In the genomic region with DNA sequence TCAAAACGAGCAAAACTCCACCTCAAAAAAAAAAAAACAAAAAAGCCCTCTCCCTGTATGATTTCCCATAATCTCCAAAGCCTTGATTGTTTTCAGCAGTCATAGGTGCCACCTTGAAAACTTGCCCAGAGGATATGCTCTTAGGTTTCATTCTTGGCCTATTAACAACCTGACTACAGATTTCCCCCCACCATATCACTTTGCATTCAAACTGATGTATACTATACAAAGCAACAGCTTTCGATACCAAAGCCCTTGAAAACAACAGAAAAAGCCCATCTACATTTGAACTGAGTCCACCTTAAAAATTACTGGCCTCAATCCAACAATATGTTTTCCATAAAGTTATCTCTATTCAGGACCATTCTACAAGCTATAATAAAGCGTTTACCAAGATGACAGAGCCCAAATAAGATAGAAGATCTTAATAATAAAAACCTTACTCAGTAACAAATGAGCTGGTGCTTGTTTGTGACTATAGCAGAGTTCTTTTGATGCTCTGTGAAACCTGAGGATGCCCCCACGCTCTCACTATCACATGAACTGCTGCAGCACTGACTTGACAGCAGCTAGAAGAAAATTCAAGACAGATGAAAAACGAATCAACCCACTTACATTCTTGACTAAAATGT, we compare ENCODE assay signal across 11 cellular contexts. TPM values are rescaled to one million over a fixed set of nuclear protein-coding genes. Genes with fewer than 3 reads are reported as not detected.
A peak's percentile ranks its signal among the peaks of the same experiment; 100 is the strongest.
DNase-seq lines count a peak whose midpoint lies in the region; ATAC-seq and TF ChIP-seq lines count a peak whose summit lies in the region.
"Had no signal": no experiment of that assay in that cellular context is flagged by ENCODE, and none has a peak within 500 bp of the region (broad histone marks: within the 10 kb centered on the region; RNA-seq: fewer than 3 reads in every experiment).

No MANE protein-coding gene starts in this region.

- H3K9me3 ChIP-seq in CD4-positive, alpha-beta T cell (ENCODE audit: control insufficient read depth, low read length), result no peaks in the 10 kb centered on the region
- no peaks in the 10 kb centered on the region for H3K9me3 ChIP-seq in IMR-90 (ENCODE audit: control insufficient read depth, insufficient read depth, low read length)
- no peaks in the 10 kb centered on the region for H3K9me3 ChIP-seq in naive thymus-derived CD4-positive, alpha-beta T cell (ENCODE audit: control insufficient read depth in 2 of 3, low read length in 3 of 3)
- H3K9me3 ChIP-seq: SJSA1 had no signal

- no CpG with 5 or more reads among the region's 5 CpGs for WGBS in IMR-90 (ENCODE audit: extremely low coverage in 2 of 2, insufficient read length in 1 of 2), 2 experiments

- H2BK120ac ChIP-seq in IMR-90 (ENCODE audit: low read depth, low read length), result no peak overlapping the region

- H4K8ac ChIP-seq in IMR-90 (ENCODE audit: low read depth in 2 of 2, low read length in 2 of 2), result no peak overlapping the region

- H3K27me3 Mint-ChIP-seq in CD4-positive, alpha-beta T cell, result no peaks in the 10 kb centered on the region
- H3K27me3 Mint-ChIP-seq in activated naive CD8-positive, alpha-beta T cell, result no peaks in the 10 kb centered on the region
- no peaks in the 10 kb centered on the region for H3K27me3 Mint-ChIP-seq in naive thymus-derived CD4-positive, alpha-beta T cell

- no peak overlapping the region for H4K91ac ChIP-seq in IMR-90 (ENCODE audit: insufficient read depth, low read depth, low read length)

- no peak overlapping the region for H2AK9ac ChIP-seq in IMR-90 (replicated peaks; ENCODE audit: low read depth, low read length, poor library complexity)

- CTCF ChIA-PET in CD4-positive, alpha-beta T cell (lab: Charles Lee), result interaction anchor here (1.2 to 6.0 kb wide), 5 partner anchors 11 to 113 kb away, joined by 3 to 27 read pairs (median 5); no protein-coding TSS in a partner anchor
- CTCF ChIA-PET in IMR-90 (lab: Yijun Ruan, JAX), result no interaction called here
- CTCF ChIA-PET in naive thymus-derived CD4-positive, alpha-beta T cell (lab: Charles Lee), result interaction anchor here (1.1 kb wide), 1 partner anchor 32 kb away, joined by 5 read pairs; no protein-coding TSS in a partner anchor

- BruUV-seq in IMR-90 (replicated peaks; lab: Mats Ljungman, UMichigan), result no TSS peak

- no peaks in the 10 kb centered on the region for H3K27me3 ChIP-seq in CD4-positive, alpha-beta T cell (ENCODE audit: control insufficient read depth, insufficient read depth, low read length)
- H3K27me3 ChIP-seq in IMR-90 (ENCODE audit: control insufficient read depth, insufficient read depth, low read length), result no peaks in the 10 kb centered on the region
- H3K27me3 ChIP-seq in naive thymus-derived CD4-positive, alpha-beta T cell (ENCODE audit: control insufficient read depth in 2 of 2, insufficient read depth in 2 of 2, low read length in 2 of 2), result no peaks in the 10 kb centered on the region
- H3K27me3 ChIP-seq: SJSA1 had no signal

- TF ChIP-seq RAD21 in IMR-90 (IDR thresholded peaks at IDR 0.05; ENCODE audit: low read length), result no peak

- H2AFZ ChIP-seq in IMR-90 (replicated peaks; ENCODE audit: low read length, poor library complexity), result no peak overlapping the region

- H3K4me2 ChIP-seq in IMR-90 (ENCODE audit: low read depth, low read length), result no peak overlapping the region

- dilution Hi-C loops in IMR-90 (cut with HindIII; ENCODE audit: low sequenced_read_pairs, unreplicated experiment), result no loop called here

- peaks cover 2% of the 10 kb centered on the region; the same call in 1 of the 2 replicates for H3K36me3 ChIP-seq in IMR-90 (ENCODE audit: control insufficient read depth, insufficient read depth, low read length)
- peaks cover 0 to 11% (median 4%) of the 10 kb centered on the region in 3 experiments for H3K36me3 ChIP-seq in naive thymus-derived CD4-positive, alpha-beta T cell (ENCODE audit: control insufficient read depth in 2 of 3, insufficient read depth in 3 of 3, low read length in 3 of 3)
- H3K36me3 ChIP-seq: SJSA1 had no signal

- no peak overlapping the region for H3K23ac ChIP-seq in IMR-90 (ENCODE audit: low read depth, low read length)

- peaks cover 13 to 22% of the 10 kb centered on the region in 2 experiments for H3K79me1 ChIP-seq in IMR-90 (ENCODE audit: low read depth in 1 of 2, low read length in 2 of 2)

- peak overlapping the region; percentile 65 for H3K4me3 Mint-ChIP-seq in CD4-positive, alpha-beta T cell
- peak overlapping the region; percentile 72 for H3K4me3 Mint-ChIP-seq in activated naive CD8-positive, alpha-beta T cell
- H3K4me3 Mint-ChIP-seq in naive thymus-derived CD4-positive, alpha-beta T cell, result peak overlapping the region; percentile 13 to 79 (median 68)

- TF ChIP-seq POLR2A in IMR-90 (IDR thresholded peaks at IDR 0.05; ENCODE audit: low read depth, low read length), result no peak

- H3K4me1 ChIP-seq in IMR-90 (ENCODE audit: control insufficient read depth, insufficient read depth, low read length), result peaks cover 8% of the 10 kb centered on the region
- peaks cover 55 to 67% of the 10 kb centered on the region in 2 donors for H3K4me1 ChIP-seq in naive thymus-derived CD4-positive, alpha-beta T cell (ENCODE audit: control insufficient read depth in 2 of 2, insufficient read depth in 2 of 2, low read length in 2 of 2)

- no peak overlapping the region for H3K4ac ChIP-seq in IMR-90 (ENCODE audit: low read depth, low read length)

- H3K9ac ChIP-seq in IMR-90 (ENCODE audit: low read depth, low read length), result peak overlapping the region; percentile 29; the same call in 1 of the 2 replicates

- H3K9me1 ChIP-seq in IMR-90 (ENCODE audit: insufficient read depth, low read length), result no peaks in the 10 kb centered on the region

- intact Hi-C loops in CD4-positive, alpha-beta T cell (cut with DNase I, micrococcal nuclease), result loop anchor here in 1 of 2 experiments (5.0 kb wide), 1 partner anchor 34 kb away; no protein-coding TSS in a partner anchor
- intact Hi-C loops in IMR-90 (cut with micrococcal nuclease), result no loop called here
- intact Hi-C loops in naive thymus-derived CD4-positive, alpha-beta T cell (cut with micrococcal nuclease), result no loop called here

- peaks cover 82% of the 10 kb centered on the region for H3K4me1 Mint-ChIP-seq in CD4-positive, alpha-beta T cell (ENCODE audit: low read depth)
- H3K4me1 Mint-ChIP-seq in activated naive CD8-positive, alpha-beta T cell (ENCODE audit: low read depth), result peaks cover 78% of the 10 kb centered on the region
- peaks cover 43 to 89% (median 75%) of the 10 kb centered on the region in 7 donors for H3K4me1 Mint-ChIP-seq in naive thymus-derived CD4-positive, alpha-beta T cell

- no peak overlapping the region for H2AK5ac ChIP-seq in IMR-90 (ENCODE audit: low read depth, low read length)

- H3K36me3 Mint-ChIP-seq in CD4-positive, alpha-beta T cell (ENCODE audit: low read depth), result peaks cover 73% of the 10 kb centered on the region
- peaks cover 16% of the 10 kb centered on the region for H3K36me3 Mint-ChIP-seq in activated naive CD8-positive, alpha-beta T cell
- H3K36me3 Mint-ChIP-seq in naive thymus-derived CD4-positive, alpha-beta T cell, result peaks cover 5 to 29% (median 15%) of the 10 kb centered on the region in 5 donors

- ATAC-seq in CD4-positive, alpha-beta T cell (ENCODE audit: poor library complexity), result peak; percentile 57
- ATAC-seq in IMR-90 (ENCODE audit: low read depth) (no peak), GM19324 (IDR thresholded peaks at IDR 0.05; ENCODE audit: low FRiP score, unreplicated experiment) (no peak), GM21717 (IDR thresholded peaks at IDR 0.05; ENCODE audit: unreplicated experiment) (no peak)
- peak; percentile 52 for ATAC-seq in naive thymus-derived CD4-positive, alpha-beta T cell

- peak overlapping the region; percentile 83 for H3K27ac Mint-ChIP-seq in CD4-positive, alpha-beta T cell
- H3K27ac Mint-ChIP-seq in activated naive CD8-positive, alpha-beta T cell, result peak overlapping the region; percentile 96
- H3K27ac Mint-ChIP-seq in naive thymus-derived CD4-positive, alpha-beta T cell, result peak overlapping the region; percentile 57 to 96 (median 79)

- no peak overlapping the region for H2BK20ac ChIP-seq in IMR-90 (ENCODE audit: low read depth, low read length)

- in situ Hi-C loops in IMR-90 (cut with MboI; ENCODE audit: low sequenced_read_pairs), result no loop called here

- no peak for DNase-seq in CD4-positive, alpha-beta T cell
- no peak for DNase-seq in IMR-90
- DNase-seq in naive thymus-derived CD4-positive, alpha-beta T cell, result peak in 2 of 9 donors; percentile 20 to 32
- DNase-seq in AML-193 (lab: John Stamatoyannopoulos, UW), result no peak
- no peak for DNase-seq in cortex of kidney (lab: John Stamatoyannopoulos, UW)
- DNase-seq: NCI-H526, occipital lobe had no signal

- no peak overlapping the region for H3K27ac ChIP-seq in CD4-positive, alpha-beta T cell (ENCODE audit: low read depth, low read length)
- H3K27ac ChIP-seq in IMR-90 (ENCODE audit: insufficient read depth, low read length), result no peak overlapping the region
- H3K27ac ChIP-seq in naive thymus-derived CD4-positive, alpha-beta T cell (ENCODE audit: low read depth, low read length), result peak overlapping the region; percentile 56
- H3K27ac ChIP-seq: SJSA1 had no signal

- H4K5ac ChIP-seq in IMR-90 (ENCODE audit: low read depth, low read length), result no peak overlapping the region

- H3K9me3 Mint-ChIP-seq in CD4-positive, alpha-beta T cell, result no peaks in the 10 kb centered on the region
- no peaks in the 10 kb centered on the region for H3K9me3 Mint-ChIP-seq in activated naive CD8-positive, alpha-beta T cell (ENCODE audit: low read depth)
- no peaks in the 10 kb centered on the region for H3K9me3 Mint-ChIP-seq in naive thymus-derived CD4-positive, alpha-beta T cell

- POLR2A ChIA-PET in CD4-positive, alpha-beta T cell (lab: Charles Lee), result interaction anchor here (0.6 to 2.5 kb wide), 11 partner anchors 10 to 80 kb away, joined by 3 to 10 read pairs (median 4); no protein-coding TSS in a partner anchor
- POLR2A ChIA-PET in IMR-90 (lab: Charles Lee; ENCODE audit: unreplicated experiment), result no interaction called here
- POLR2A ChIA-PET in naive thymus-derived CD4-positive, alpha-beta T cell (lab: Charles Lee), result interaction anchor here (0.6 to 1.6 kb wide), 4 partner anchors 8 to 59 kb away, joined by 3 to 6 read pairs (median 4); no protein-coding TSS in a partner anchor

- H3K18ac ChIP-seq in IMR-90 (ENCODE audit: low read depth, low read length), result no peak overlapping the region

- H3K4me3 ChIP-seq in IMR-90 (ENCODE audit: insufficient read depth, low read depth, low read length), result no peak overlapping the region
- no peak overlapping the region for H3K4me3 ChIP-seq in naive thymus-derived CD4-positive, alpha-beta T cell (ENCODE audit: low read length)
- H3K4me3 ChIP-seq: SJSA1 had no signal

- peaks cover 7% of the 10 kb centered on the region; the same call in 1 of the 2 replicates for H4K20me1 ChIP-seq in IMR-90 (ENCODE audit: insufficient read depth, low read length)

- H3K56ac ChIP-seq in IMR-90 (ENCODE audit: extremely low read depth, insufficient read depth, low read length), result no peak overlapping the region

- H2BK15ac ChIP-seq in IMR-90 (ENCODE audit: low read depth, low read length), result no peak overlapping the region

- TF ChIP-seq CTCF in CD4-positive, alpha-beta T cell (IDR thresholded peaks at IDR 0.05), result no peak
- no peak for TF ChIP-seq CTCF in IMR-90 (conservative IDR thresholded peaks at IDR 0.05; ENCODE audit: low read depth, low read length)

- H3K14ac ChIP-seq in IMR-90 (replicated peaks; ENCODE audit: low read depth, low read length), result no peak overlapping the region

- no peak overlapping the region for H2BK5ac ChIP-seq in IMR-90 (ENCODE audit: low read depth, low read length, poor library complexity, severe bottlenecking)

RNA-seq across cellular contexts. Expression of gene FNBP1, which starts 44.4 kb away (rescaled TPM):
- total RNA-seq in CD4-positive, alpha-beta T cell, result 100 to 1,000 TPM; 166 to 181 TPM
- total RNA-seq in IMR-90 (2012; rRNA removed), result 15.4 and 21.4 TPM in 2 replicates
- polyA plus RNA-seq in IMR-90 (2012; rRNA removed), result 8.2 and 10.3 TPM in 2 replicates
- 4.1 and 4.6 TPM in 2 replicates for polyA plus RNA-seq in IMR-90 (2012; cell fraction: cytosol; rRNA removed)
- polyA plus RNA-seq in IMR-90 (2012; cell fraction: nucleus; rRNA removed; ENCODE audit: low replicate concordance), result 4.7 and 11.1 TPM in 2 replicates
- 100 to 1,000 TPM; 160 to 207 (median 174) TPM for total RNA-seq in naive thymus-derived CD4-positive, alpha-beta T cell
- 100 to 1,000 TPM; 138 to 160 TPM for polyA plus RNA-seq in naive thymus-derived CD4-positive, alpha-beta T cell

RNA-seq across cellular contexts. Expression of gene GPR107, which starts 55.1 kb away (rescaled TPM):
- 10 to 100 TPM; 18.9 to 19.2 TPM for total RNA-seq in CD4-positive, alpha-beta T cell
- total RNA-seq in IMR-90 (2012; rRNA removed), result 16.7 and 17.8 TPM in 2 replicates
- 20.2 and 21.6 TPM in 2 replicates for polyA plus RNA-seq in IMR-90 (2012; rRNA removed)
- 7.6 and 9.1 TPM in 2 replicates for polyA plus RNA-seq in IMR-90 (2012; cell fraction: cytosol; rRNA removed)
- polyA plus RNA-seq in IMR-90 (2012; cell fraction: nucleus; rRNA removed; ENCODE audit: low replicate concordance), result 16.5 and 42.3 TPM in 2 replicates
- total RNA-seq in naive thymus-derived CD4-positive, alpha-beta T cell, result 10 to 100 TPM; 21.6 to 24.0 (median 22.8) TPM
- polyA plus RNA-seq in naive thymus-derived CD4-positive, alpha-beta T cell, result 1 to 10 TPM; 2.8 to 3.0 TPM

Comparison
In these comparisons a context has a peak if more than half of its experiments do, and no peak if none do; other contexts are left out.
1. ATAC-seq: peak in CD4-positive, alpha-beta T cell (single experiment) and naive thymus-derived CD4-positive, alpha-beta T cell (single experiment); none in IMR-90 (single experiment), GM19324 (single experiment) and GM21717 (single experiment).
2. Peak in every context shown above with its lines, with median percentiles within 50 percentile points of each other: H3K27ac Mint-ChIP-seq and H3K4me3 Mint-ChIP-seq.